Comparison of ENCODE assay signal across 16 cellular contexts in genomic region chr2:39455826-39456225, GRCh38.
"Had no signal": no experiment of that assay in that cellular context is flagged by ENCODE, and none has a peak within 500 bp of the region (broad histone marks: within the 10 kb centered on the region; RNA-seq: fewer than 3 reads in every experiment).

No MANE protein-coding gene starts in this region.

- DNase-seq: activated CD4-positive, alpha-beta T cell treated with anti-CD3 and anti-CD28 coated beads for 48 hours; activated CD8-positive, alpha-beta memory T cell treated with anti-CD3 and anti-CD28 coated beads, Interleukin-2, amount 50 U/mL, for 48 hours; activated gamma-delta T cell; activated T-cell treated with anti-CD3 and anti-CD28 coated beads, Interleukin-2, amount 50 U/mL, for 72 hours; amygdala; erythroblast; left ventricle myocardium inferior; mucosa of descending colon; naive thymus-derived CD4-positive, alpha-beta T cell; stimulated activated CD4-positive, alpha-beta T cell treated with anti-CD3 and anti-CD28 coated beads, Interleukin-12 subunit alpha, Interleukin-12 subunit beta, amount 100 ng/mL, for 4 hours; stimulated activated CD4-positive, alpha-beta T cell treated with anti-CD3 and anti-CD28 coated beads, Interleukin-2, amount 100 ng/mL, for 48 hours; T-helper 17 cell; thyroid gland had no signal

- FAIRE-seq: bronchial epithelial cell, keratinocyte had no signal

- H3K4me3 ChIP-seq: hepatocyte, left ventricle myocardium inferior, mucosa of descending colon, thyroid gland had no signal
